ENCODE assay signal across 8 cellular contexts in genomic region chr19:46717716-46718143, GRCh38. TPM values are rescaled to one million over a fixed set of nuclear protein-coding genes. Genes with fewer than 3 reads are reported as not detected.
DNase-seq lines count a peak whose midpoint lies in the region; ATAC-seq, FAIRE-seq and TF ChIP-seq lines count a peak whose summit lies in the region.

No MANE protein-coding gene starts in this region.

- TF ChIP-seq POLR2A in vagina (IDR thresholded peaks at IDR 0.05) = no peak

- no peak for DNase-seq in astrocyte (ENCODE audit: low read depth)
- DNase-seq in lung (ENCODE audit: low spot score) = no peak
- DNase-seq in vagina (ENCODE audit: extremely low spot score in 2 of 2) = no peak
- DNase-seq in G401 (ENCODE audit: low spot score) = no peak

- H3K27ac ChIP-seq in ACC112 (ENCODE audit: low read depth, low read length) (no peak overlapping the region), astrocyte (ENCODE audit: low read depth, low read length) (peak overlapping the region; percentile 73), lung (ENCODE audit: low read depth in 1 of 2, low read length in 1 of 2) (peak overlapping the region; percentile 78 to 91), vagina (peak overlapping the region; percentile 96)

- TF ChIP-seq CTCF in astrocyte (IDR thresholded peaks at IDR 0.05; ENCODE audit: insufficient read depth, low read depth, low read length) (no peak), lung (IDR thresholded peaks at IDR 0.05; ENCODE audit: control extremely low read depth, extremely low read depth) (no peak), vagina (IDR thresholded peaks at IDR 0.05) (no peak)

- no peaks in the 10 kb centered on the region for H3K36me3 ChIP-seq in ACC112 (ENCODE audit: insufficient read depth, low read length)
- peaks cover 6% of the 10 kb centered on the region for H3K36me3 ChIP-seq in astrocyte (ENCODE audit: insufficient read depth, low read length)
- peaks cover 7 to 26% of the 10 kb centered on the region in 2 donors for H3K36me3 ChIP-seq in lung (ENCODE audit: control insufficient read depth in 2 of 2, insufficient read depth in 2 of 2, low read length in 2 of 2)
- peaks cover 0 to 27% of the 10 kb centered on the region in 2 donors for H3K36me3 ChIP-seq in vagina

- no peak for FAIRE-seq in astrocyte (lab: Jason Lieb, UNC)

- H3K4me1 ChIP-seq in ACC112 (ENCODE audit: control insufficient read depth, insufficient read depth, low read length, unreplicated experiment) (peaks cover 9% of the 10 kb centered on the region), astrocyte (ENCODE audit: insufficient read depth, low read length) (peaks cover 32% of the 10 kb centered on the region), lung (ENCODE audit: control insufficient read depth in 2 of 2, insufficient read depth in 2 of 2, low read length in 2 of 2) (peaks cover 3 to 11% of the 10 kb centered on the region in 2 donors), vagina (peaks cover 34% of the 10 kb centered on the region)

- no peaks in the 10 kb centered on the region for H3K9me3 Mint-ChIP-seq in astrocyte (ENCODE audit: unreplicated experiment)

- H3K79me2 ChIP-seq in ACC112 (ENCODE audit: control insufficient read depth, insufficient read depth, low read length, unreplicated experiment) = peaks cover 30% of the 10 kb centered on the region
- H3K79me2 ChIP-seq in astrocyte (ENCODE audit: insufficient read depth, low read length) = peaks cover 35% of the 10 kb centered on the region

- H3K4me3 Mint-ChIP-seq in astrocyte (ENCODE audit: unreplicated experiment) = peak overlapping the region; percentile 83

- in situ Hi-C loops in G401 (cut with HindIII; ENCODE audit: low sequenced_read_pairs) = no loop called here

- H3K9me3 ChIP-seq in astrocyte (ENCODE audit: insufficient read depth, low read depth, low read length) (no peaks in the 10 kb centered on the region), lung (ENCODE audit: control insufficient read depth in 2 of 2, insufficient read depth in 1 of 2, low read length in 1 of 2) (no peaks in the 10 kb centered on the region), vagina (no peaks in the 10 kb centered on the region)

- H3K4me1 Mint-ChIP-seq in astrocyte (ENCODE audit: low read depth, unreplicated experiment) = peaks cover 10% of the 10 kb centered on the region

- peak overlapping the region; percentile 100 for H3K4me2 ChIP-seq in astrocyte (ENCODE audit: low read length)

- H3K4me3 ChIP-seq in ACC112 (ENCODE audit: low read depth, low read length) (peak overlapping the region; percentile 91), astrocyte (ENCODE audit: insufficient read depth, low read depth, low read length) (peak overlapping the region; percentile 83), lung (peak overlapping the region; percentile 64), vagina (peak overlapping the region; percentile 71 to 92)

- H3K9ac ChIP-seq in astrocyte (ENCODE audit: low read length) = peak overlapping the region; percentile 91

- H3K27me3 Mint-ChIP-seq in astrocyte (ENCODE audit: low read depth, unreplicated experiment) = no peaks in the 10 kb centered on the region

- intact Hi-C loops in vagina (cut with DNase I) = no loop called here

- 11 to 17% methylated on average over 9 of the region's 9 CpGs for WGBS in lung, 2 donors

- ATAC-seq in HG03432 (IDR thresholded peaks at IDR 0.05; ENCODE audit: unreplicated experiment) (peak; percentile 2), lung (ENCODE audit: insufficient read depth, low FRiP score) (no peak), GM21825 (IDR thresholded peaks at IDR 0.05; ENCODE audit: unreplicated experiment) (no peak), GM21423 (IDR thresholded peaks at IDR 0.05; ENCODE audit: unreplicated experiment) (no peak)

- peaks cover 6% of the 10 kb centered on the region for H3K36me3 Mint-ChIP-seq in astrocyte (ENCODE audit: low read depth, unreplicated experiment)

- H2AFZ ChIP-seq in ACC112 (ENCODE audit: low read length, unreplicated experiment) = no peak overlapping the region
- H2AFZ ChIP-seq in astrocyte (ENCODE audit: low read depth, low read length) = no peak overlapping the region

- no peaks in the 10 kb centered on the region for H3K27me3 ChIP-seq in ACC112 (ENCODE audit: insufficient read depth, low read length)
- H3K27me3 ChIP-seq in astrocyte (ENCODE audit: insufficient read depth, low read length) = no peaks in the 10 kb centered on the region
- H3K27me3 ChIP-seq in lung (ENCODE audit: control insufficient read depth, insufficient read depth) = no peaks in the 10 kb centered on the region
- H3K27me3 ChIP-seq in vagina = no peaks in the 10 kb centered on the region

- H3K27ac Mint-ChIP-seq in astrocyte (ENCODE audit: unreplicated experiment) = peak overlapping the region; percentile 41

- H4K20me1 ChIP-seq in astrocyte (ENCODE audit: insufficient read depth, low read length) = peaks cover 24% of the 10 kb centered on the region

RNA-seq across cellular contexts. Expression of gene PRKD2, which starts 0.8 kb away (rescaled TPM):
- total RNA-seq in astrocyte = 45.8 and 54.6 TPM in 2 replicates
- total RNA-seq in lung = 10 to 100 TPM; 52.1 to 56.2 TPM
- polyA plus RNA-seq in lung = 10 to 100 TPM; 35.5 to 38.1 TPM
- 49.4 TPM for total RNA-seq in vagina
- 14.6 and 19.9 TPM in 2 replicates for total RNA-seq in G401 (2014; rRNA removed; shearing (Covaris generic))

RNA-seq across cellular contexts. Expression of gene FKRP, which starts 28.1 kb away (rescaled TPM):
- total RNA-seq in astrocyte = 25.1 and 28.1 TPM in 2 replicates
- total RNA-seq in lung = 10 to 100 TPM; 16.1 to 23.9 TPM
- polyA plus RNA-seq in lung = 10 to 100 TPM; 10.8 to 14.4 TPM
- 14.7 TPM for total RNA-seq in vagina
- 19.3 and 42.4 TPM in 2 replicates for total RNA-seq in G401 (2014; rRNA removed; shearing (Covaris generic))

RNA-seq across cellular contexts. Expression of gene STRN4, which starts 28.5 kb away (rescaled TPM):
- total RNA-seq in astrocyte (75.0 and 80.8 TPM in 2 replicates), lung (10 to 100 TPM; 71.6 to 86.8 TPM), vagina (85.0 TPM)
- 10 to 100 TPM; 71.9 to 86.6 TPM for polyA plus RNA-seq in lung
- total RNA-seq in G401 (2014; rRNA removed; shearing (Covaris generic)) = 118 and 134 TPM in 2 replicates

RNA-seq across cellular contexts. Expression of gene DACT3, which starts 56.7 kb away (rescaled TPM):
- 19.8 and 27.7 TPM in 2 replicates for total RNA-seq in astrocyte
- total RNA-seq in lung = 10 to 100 TPM in 1 of 2 donors, 1 to 10 TPM in 1; 7.8 to 14.0 TPM
- 1 to 10 TPM; 2.8 to 3.9 TPM for polyA plus RNA-seq in lung
- 13.8 TPM for total RNA-seq in vagina
- 12.0 and 16.3 TPM in 2 replicates for total RNA-seq in G401 (2014; rRNA removed; shearing (Covaris generic))
